In the genomic region with DNA sequence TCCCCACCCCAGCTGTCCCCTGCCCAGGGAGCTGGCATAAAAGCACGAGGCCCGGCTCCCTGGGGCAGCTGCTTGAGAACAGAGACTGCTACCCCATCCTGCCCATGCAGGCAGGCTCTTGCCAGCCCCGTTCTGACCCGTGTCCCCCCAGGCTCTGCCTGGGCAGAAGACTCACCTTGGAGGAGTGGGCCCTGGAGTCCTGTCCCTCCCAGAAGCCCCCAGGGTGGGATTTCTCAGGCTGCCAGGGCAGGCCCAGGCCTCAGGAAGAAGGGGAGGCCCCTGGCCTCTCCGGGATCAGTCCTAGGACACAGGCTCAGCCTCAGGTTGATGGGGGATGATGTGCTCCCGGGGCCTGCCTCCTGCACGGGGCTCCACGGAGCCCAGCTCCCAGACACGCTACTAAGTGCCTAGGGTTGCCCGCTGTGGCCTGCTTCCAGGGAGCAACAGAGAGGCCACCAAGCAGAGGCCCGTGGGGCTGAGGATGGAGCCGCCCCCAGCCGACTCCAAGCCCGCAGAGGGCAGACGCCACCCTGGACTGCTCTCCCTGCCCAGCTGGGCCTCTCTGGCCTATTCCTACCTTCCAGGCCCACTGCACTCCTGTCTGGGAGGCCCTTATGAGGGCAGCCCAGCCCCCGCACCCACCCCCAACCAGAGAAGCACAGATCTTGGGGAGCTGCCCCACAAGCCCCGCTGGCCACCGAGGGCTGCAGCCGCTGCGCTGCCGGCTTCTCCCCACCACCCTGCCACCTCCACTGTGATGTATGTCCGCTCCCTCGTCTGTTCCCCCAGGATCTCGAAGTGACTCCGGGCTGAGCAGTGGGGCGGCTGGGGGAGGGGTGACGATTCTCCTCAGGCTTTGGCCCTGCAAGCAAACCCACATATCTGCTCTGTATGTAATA, we compare ENCODE assay signal across 10 cellular contexts. TPM values are rescaled to one million over a fixed set of nuclear protein-coding genes. Genes with fewer than 3 reads are reported as not detected.
A peak's percentile ranks its signal among the peaks of the same experiment; 100 is the strongest.
DNase-seq lines count a peak whose midpoint lies in the region; ATAC-seq and TF ChIP-seq lines count a peak whose summit lies in the region.
"Had no signal": no experiment of that assay in that cellular context is flagged by ENCODE, and none has a peak within 500 bp of the region (broad histone marks: within the 10 kb centered on the region; RNA-seq: fewer than 3 reads in every experiment).

No MANE protein-coding gene starts in this region.

- H3F3A ChIP-seq in neural progenitor cell (ENCODE audit: low read depth), result peaks cover 7% of the 10 kb centered on the region

- H3K4me1 Mint-ChIP-seq in brain, result peaks cover 15% of the 10 kb centered on the region
- peaks cover 10% of the 10 kb centered on the region for H3K4me1 Mint-ChIP-seq in neural progenitor cell

- no peak for ATAC-seq in HG03045 (IDR thresholded peaks at IDR 0.05; ENCODE audit: unreplicated experiment)

- no peak for TF ChIP-seq CTCF in brain (conservative IDR thresholded peaks at IDR 0.05)
- no peak for TF ChIP-seq CTCF in neural progenitor cell (IDR thresholded peaks at IDR 0.05)

- H4K20me1 ChIP-seq in BLaER1 (peaks cover 45% of the 10 kb centered on the region), neural progenitor cell (ENCODE audit: low read depth) (peaks cover 38% of the 10 kb centered on the region)

- DNase-seq in neural progenitor cell (ENCODE audit: low spot score) (no peak), UCSD-AML1 (lab: John Stamatoyannopoulos, UW; ENCODE audit: unreplicated experiment) (no peak), SKM-1 treated with dmso at 0.1 percent for 144 hours (lab: John Stamatoyannopoulos, UW; ENCODE audit: unreplicated experiment) (no peak), LoVo (ENCODE audit: low spot score) (no peak)
- DNase-seq: amniotic stem cell; stimulated activated CD4-positive, alpha-beta T cell treated with anti-CD3 and anti-CD28 coated beads, Interleukin-12 subunit alpha, Interleukin-12 subunit beta, amount 100 ng/mL, for 4 hours had no signal

- H2AFZ ChIP-seq in neural progenitor cell (replicated peaks), result no peak overlapping the region

- H3K27me3 Mint-ChIP-seq in brain (peaks cover 3% of the 10 kb centered on the region), neural progenitor cell (ENCODE audit: insufficient read depth, low read depth) (peaks cover 7% of the 10 kb centered on the region)

- peaks cover 59% of the 10 kb centered on the region for H3K36me3 ChIP-seq in BLaER1
- H3K36me3 ChIP-seq in HUES64 (ENCODE audit: insufficient read depth, low read length), result peaks cover 27% of the 10 kb centered on the region
- no peaks in the 10 kb centered on the region for H3K36me3 ChIP-seq in neural progenitor cell

- H3K79me2 ChIP-seq in neural progenitor cell (ENCODE audit: low read depth), result peaks cover 21% of the 10 kb centered on the region

- peak overlapping the region; percentile 98; the same call in 1 of the 2 replicates for H3K9ac ChIP-seq in BLaER1
- H3K9ac ChIP-seq in HUES64 (ENCODE audit: low read depth, low read length), result no peak overlapping the region
- no peak overlapping the region for H3K9ac ChIP-seq in neural progenitor cell

- H3K4me3 Mint-ChIP-seq in brain (peak overlapping the region; percentile 79 to 84 (median 83)), neural progenitor cell (peak overlapping the region; percentile 79)

- H3K4me2 ChIP-seq in BLaER1, result peak overlapping the region; percentile 98
- no peak overlapping the region for H3K4me2 ChIP-seq in neural progenitor cell

- H3K4me3 ChIP-seq in BLaER1, result no peak overlapping the region
- peak overlapping the region; percentile 93 for H3K4me3 ChIP-seq in HUES64 (ENCODE audit: low read length)
- no peak overlapping the region for H3K4me3 ChIP-seq in neural progenitor cell

- H3K4me1 ChIP-seq in BLaER1 (peaks cover 20% of the 10 kb centered on the region), HUES64 (ENCODE audit: insufficient read depth, low read length) (no peaks in the 10 kb centered on the region; the same call in 1 of the 2 replicates), neural progenitor cell (peaks cover 5% of the 10 kb centered on the region)

- H3K27ac Mint-ChIP-seq in brain (peak overlapping the region in 3 of 5 experiments; percentile 79 to 89 (median 86)), neural progenitor cell (peak overlapping the region; percentile 50)

- H3K27me3 ChIP-seq in BLaER1 (no peaks in the 10 kb centered on the region), HUES64 (ENCODE audit: insufficient read depth, low read length) (no peaks in the 10 kb centered on the region), neural progenitor cell (no peaks in the 10 kb centered on the region)

- H3K9me3 ChIP-seq in BLaER1 (no peaks in the 10 kb centered on the region), HUES64 (ENCODE audit: insufficient read depth, low read depth, low read length) (no peaks in the 10 kb centered on the region), neural progenitor cell (ENCODE audit: low read depth) (no peaks in the 10 kb centered on the region)

- 90% methylated on average over 27 of the region's 27 CpGs for WGBS in HUES64

- H3K27ac ChIP-seq in BLaER1 (peak overlapping the region; percentile 35; the same call in 1 of the 2 replicates), HUES64 (ENCODE audit: low read depth, low read length) (peak overlapping the region; percentile 49; the same call in 1 of the 2 replicates), neural progenitor cell (no peak overlapping the region)

- H3K9me3 Mint-ChIP-seq in brain (peaks cover 0 to 2% (median 0%) of the 10 kb centered on the region in 5 experiments), neural progenitor cell (no peaks in the 10 kb centered on the region)

- H3K36me3 Mint-ChIP-seq in brain (peaks cover 8% of the 10 kb centered on the region), neural progenitor cell (peaks cover 3% of the 10 kb centered on the region)

RNA-seq across cellular contexts. Expression of a gene that starts 1.7 kb away (rescaled TPM):
- 44.1 TPM for polyA plus RNA-seq in HUES64 (2013, experiment 1 of 2)
- 38.9 TPM for polyA plus RNA-seq in HUES64 (2013, experiment 2 of 2)
- 65.0 TPM for polyA plus RNA-seq in brain (ENCODE audit: insufficient read depth, low read depth, low replicate concordance)
- total RNA-seq in neural progenitor cell (ENCODE audit: low replicate concordance), result 15.6 and 42.5 TPM in 2 replicates

RNA-seq across cellular contexts. Expression of a gene that starts 3.0 kb away (rescaled TPM):
- polyA plus RNA-seq in HUES64 (2013, experiment 1 of 2), result 10.4 TPM
- 7.4 TPM for polyA plus RNA-seq in HUES64 (2013, experiment 2 of 2)
- polyA plus RNA-seq in brain (ENCODE audit: insufficient read depth, low read depth, low replicate concordance), result 1.0 TPM
- 2.3 and 10.3 TPM in 2 replicates for total RNA-seq in neural progenitor cell (ENCODE audit: low replicate concordance)

RNA-seq across cellular contexts. Expression of a gene that starts 3.3 kb away (rescaled TPM):
- 156 TPM for polyA plus RNA-seq in HUES64 (2013, experiment 1 of 2)
- polyA plus RNA-seq in HUES64 (2013, experiment 2 of 2), result 160 TPM
- 163 TPM for polyA plus RNA-seq in brain (ENCODE audit: insufficient read depth, low read depth, low replicate concordance)
- total RNA-seq in neural progenitor cell (ENCODE audit: low replicate concordance), result 48.4 and 108 TPM in 2 replicates

RNA-seq across cellular contexts. Expression of a gene that starts 12.7 kb away (rescaled TPM):
- 19.3 TPM for polyA plus RNA-seq in HUES64 (2013, experiment 1 of 2)
- 19.5 TPM for polyA plus RNA-seq in HUES64 (2013, experiment 2 of 2)
- 119 TPM for polyA plus RNA-seq in brain (ENCODE audit: insufficient read depth, low read depth, low replicate concordance)
- total RNA-seq in neural progenitor cell (ENCODE audit: low replicate concordance), result 18.7 and 53.4 TPM in 2 replicates

RNA-seq across cellular contexts. Expression of a gene that starts 13.1 kb away (rescaled TPM):
- polyA plus RNA-seq in HUES64 (2013, experiment 1 of 2), result 49.1 TPM
- polyA plus RNA-seq in HUES64 (2013, experiment 2 of 2), result 49.4 TPM
- polyA plus RNA-seq in brain (ENCODE audit: insufficient read depth, low read depth, low replicate concordance), result 125 TPM
- total RNA-seq in neural progenitor cell (ENCODE audit: low replicate concordance), result 22.8 and 77.7 TPM in 2 replicates
